Comparison of ENCODE assay signal across 30 cellular contexts in the genomic region with DNA sequence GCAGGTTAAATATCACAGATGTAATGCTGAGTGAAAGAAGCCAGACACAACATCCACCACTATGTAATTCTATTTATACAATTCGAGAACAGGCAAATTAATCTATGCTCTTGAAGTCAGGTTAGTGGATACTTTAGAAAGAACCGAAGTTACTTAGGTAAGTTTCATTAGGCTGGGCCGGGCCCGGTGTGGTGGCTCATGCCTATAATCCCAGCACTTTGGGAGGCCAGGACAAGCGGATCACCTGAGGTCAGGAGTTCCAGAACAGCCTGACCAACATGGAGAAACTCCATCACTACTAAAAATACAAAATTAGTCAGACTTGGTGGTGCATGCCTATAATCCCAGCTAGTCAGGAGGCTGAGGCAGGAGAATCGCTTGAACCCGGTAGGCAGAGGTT.
"Had no signal": no experiment of that assay in that cellular context is flagged by ENCODE, and none has a peak within 500 bp of the region (broad histone marks: within the 10 kb centered on the region; RNA-seq: fewer than 3 reads in every experiment).

No MANE protein-coding gene starts in this region.

- DNase-seq: activated effector memory CD4-positive, alpha-beta T cell treated with anti-CD3 and anti-CD28 coated beads, Interleukin-2, amount 50 U/mL, for 16 hours; activated effector memory CD4-positive, alpha-beta T cell treated with Interleukin-2 at 50 U/mL for 16 hours; activated gamma-delta T cell; activated gamma-delta T cell treated with Interleukin-2 at 50 U/mL for 16 hours; activated naive CD4-positive, alpha-beta T cell; activated naive CD4-positive, alpha-beta T cell treated with anti-CD3 and anti-CD28 coated beads for 36 hours; activated naive CD4-positive, alpha-beta T cell treated with anti-CD3 and anti-CD28 coated beads, Interleukin-2, amount 10 ng/mL, durations not matched to agents 7 days and 5 days; activated naive CD4-positive, alpha-beta T cell treated with anti-CD3 and anti-CD28 coated beads, Interleukin-2, amount 50 U/mL, for 16 hours; activated naive CD4-positive, alpha-beta T cell treated with Interleukin-2 at 50 U/mL for 16 hours; activated naive CD8-positive, alpha-beta T cell treated with anti-CD3 and anti-CD28 coated beads for 36 hours; activated naive CD8-positive, alpha-beta T cell treated with anti-CD3 and anti-CD28 coated beads, Interleukin-2, amount 10 ng/mL, durations not matched to agents 7 days and 5 days; activated naive CD8-positive, alpha-beta T cell treated with anti-CD3 and anti-CD28 coated beads, Interleukin-2, amount 50 U/mL, for 24 hours; activated T-cell treated with anti-CD3 and anti-CD28 coated beads, Interleukin-2, amount 50 U/mL, for 24 hours; activated T-cell treated with anti-CD3 and anti-CD28 coated beads, Interleukin-2, amount 50 U/mL, for 4 hours; activated T-cell treated with anti-CD3 and anti-CD28 coated beads, Interleukin-2, amount 50 U/mL, for 48 hours; activated T-cell treated with anti-CD3 and anti-CD28 coated beads, Interleukin-2, amount 50 U/mL, for 72 hours; adrenal gland; amniotic stem cell; amygdala; anterior cingulate cortex; aorta; body of pancreas; brain microvascular endothelial cell; caudate nucleus; central memory CD4-positive, alpha-beta T cell; cerebellar nuclear complex had no signal

- ATAC-seq: activated naive CD4-positive, alpha-beta T cell treated with anti-CD3 and anti-CD28 coated beads, Interleukin-2, amount 50 U/mL, for 72 hours; activated naive CD8-positive, alpha-beta T cell treated with anti-CD3 and anti-CD28 coated beads, Interleukin-2, amount 50 U/mL, for 24 hours; activated T-cell treated with anti-CD3 and anti-CD28 coated beads, Interleukin-2, amount 50 U/mL, for 4 hours; activated T-cell treated with anti-CD3 and anti-CD28 coated beads, Interleukin-2, amount 50 U/mL, for 72 hours; activated T-helper 17 cell treated with anti-CD3 and anti-CD28 coated beads, Interleukin-2, amount 50 U/mL, for 72 hours; body of pancreas had no signal

- FAIRE-seq: astrocyte, bronchial epithelial cell had no signal
